Comparison of ENCODE assay signal across 1 cellular context in genomic region chr15:100601158-100601557, GRCh38.
TF ChIP-seq lines count a peak whose summit lies in the region.

No MANE protein-coding gene starts in this region.

TF ChIP-seq in SK-N-SH, 30 proteins besides CTCF, POLR2A, EP300 and RAD21 (continued from another document):
- TF ChIP-seq USF1 (IDR thresholded peaks at IDR 0.05; ENCODE audit: borderline replicate concordance, low read depth), result peak; percentile 38; the same call in 1 of the 2 replicates
